ENCODE assay signal across 1 cellular context in genomic region chr1:227685807-227686206, GRCh38.
TF ChIP-seq lines count a peak whose summit lies in the region.

No MANE protein-coding gene starts in this region.

TF ChIP-seq in K562, 482 proteins besides CTCF, POLR2A, EP300 and RAD21:
- peak; percentile 86 for TF ChIP-seq TAL1 (IDR thresholded peaks at IDR 0.05)
- peak in 1 of 2 experiments; percentile 81; a peak in 2 of 4 replicates for TF ChIP-seq RCOR1 (IDR thresholded peaks at IDR 0.05; ENCODE audit: borderline replicate concordance in 1 of 2, low read depth in 2 of 2, low read length in 2 of 2)
- no peak for TF ChIP-seq PRPF4 (IDR thresholded peaks at IDR 0.05; ENCODE audit: insufficient read depth, low read depth, low read length, poor library complexity, severe bottlenecking)
- no peak for TF ChIP-seq PPARD (CRISPR knock-in tag; IDR thresholded peaks at IDR 0.05)
- peak; percentile 28; the same call in 1 of the 2 replicates for TF ChIP-seq HMBOX1 (IDR thresholded peaks at IDR 0.05)
- TF ChIP-seq NR2C1 (IDR thresholded peaks at IDR 0.05), result peak; percentile 84; the same call in 1 of the 2 replicates
- peak; percentile 83 for TF ChIP-seq NR2C1 (tag; IDR thresholded peaks at IDR 0.05)
- TF ChIP-seq MTA2 (IDR thresholded peaks at IDR 0.05; ENCODE audit: low read depth), result peak; percentile 68
- peak; percentile 70 for TF ChIP-seq NCOR1 (IDR thresholded peaks at IDR 0.05)
- peak; percentile 53 to 54; a peak in 2 of 4 replicates for TF ChIP-seq TRIM24 (IDR thresholded peaks at IDR 0.05)
- peak; percentile 20 for TF ChIP-seq CCNT2 (IDR thresholded peaks at IDR 0.05; ENCODE audit: borderline replicate concordance, extremely low read depth, insufficient read length, low read depth, low read length)
- TF ChIP-seq SOX6 (IDR thresholded peaks at IDR 0.05), result peak; percentile 71; the same call in 1 of the 2 replicates
- TF ChIP-seq BCOR (IDR thresholded peaks at IDR 0.05), result no peak
- TF ChIP-seq DACH1 (IDR thresholded peaks at IDR 0.05; ENCODE audit: partially characterized antibody), result no peak
- 0 out of 2 replicates have a peak, but pooled peaks have one; percentile 24 for TF ChIP-seq DPF2 (IDR thresholded peaks at IDR 0.05)
- peak; percentile 52; the same call in 1 of the 2 replicates for TF ChIP-seq SMARCA4 (IDR thresholded peaks at IDR 0.05)
- TF ChIP-seq LEF1 (IDR thresholded peaks at IDR 0.05), result 0 out of 2 replicates have a peak, but pooled peaks have one; percentile 21
- no peak for TF ChIP-seq BRCA1 (IDR thresholded peaks at IDR 0.05)
- TF ChIP-seq BRCA1 (CRISPR knock-in tag; IDR thresholded peaks at IDR 0.05), result no peak
- TF ChIP-seq ZBTB12 (CRISPR knock-in tag; IDR thresholded peaks at IDR 0.05), result no peak
- TF ChIP-seq SMAD4 (CRISPR knock-in tag; conservative IDR thresholded peaks at IDR 0.05), result peak; percentile 60
- TF ChIP-seq HES1 (IDR thresholded peaks at IDR 0.05; ENCODE audit: low read depth), result 0 out of 2 replicates have a peak, but pooled peaks have one; percentile 52
- peak; percentile 64; the same call in 1 of the 2 replicates for TF ChIP-seq SMARCE1 (IDR thresholded peaks at IDR 0.05)
- peak; percentile 33; the same call in 1 of the 2 replicates for TF ChIP-seq FOXM1 (IDR thresholded peaks at IDR 0.05; ENCODE audit: low read depth)
- no peak for TF ChIP-seq FOXM1 (CRISPR knock-in tag; IDR thresholded peaks at IDR 0.05; ENCODE audit: low read depth)
- peak; percentile 72 for TF ChIP-seq TCF3 (CRISPR knock-in tag; IDR thresholded peaks at IDR 0.05)
- peak; percentile 77 for TF ChIP-seq CBFA2T3 (IDR thresholded peaks at IDR 0.05)
- 0 out of 2 replicates have a peak, but pooled peaks have one; percentile 11 for TF ChIP-seq GATA2 (CRISPR knock-in tag; IDR thresholded peaks at IDR 0.05)
- peak; percentile 69 for TF ChIP-seq CBFA2T2 (conservative IDR thresholded peaks at IDR 0.05)
- TF ChIP-seq ARID1B (IDR thresholded peaks at IDR 0.05), result peak; percentile 81
- TF ChIP-seq MEIS2 (IDR thresholded peaks at IDR 0.05; ENCODE audit: partially characterized antibody), result peak; percentile 20
- peak; percentile 85 for TF ChIP-seq KDM1A (IDR thresholded peaks at IDR 0.05)
- TF ChIP-seq PML (IDR thresholded peaks at IDR 0.05; ENCODE audit: low read length), result 0 out of 2 replicates have a peak, but pooled peaks have one; percentile 32
- 0 out of 2 replicates have a peak, but pooled peaks have one; percentile 21 for TF ChIP-seq PKNOX1 (IDR thresholded peaks at IDR 0.05)
- TF ChIP-seq NR2C2 (CRISPR knock-in tag; IDR thresholded peaks at IDR 0.05), result no peak
- TF ChIP-seq NR2C2 (tag; IDR thresholded peaks at IDR 0.05), result peak; percentile 39; the same call in 1 of the 2 replicates
- TF ChIP-seq TEAD4 (IDR thresholded peaks at IDR 0.05; ENCODE audit: low read length), result peak; percentile 74
- no peak for TF ChIP-seq TEAD4 (CRISPR knock-in tag; IDR thresholded peaks at IDR 0.05; ENCODE audit: borderline replicate concordance)
- TF ChIP-seq SMC3 (conservative IDR thresholded peaks at IDR 0.05; ENCODE audit: insufficient read depth, low read depth, low read length), result no peak
